Comparison of ENCODE assay signal across 8 cellular contexts in genomic region chr3:49028673-49029562, GRCh38.
DNase-seq lines count a peak whose midpoint lies in the region; ATAC-seq and TF ChIP-seq lines count a peak whose summit lies in the region.

IMPDH2 (minus strand) TSS chr3:49029398; CDS start chr3:49029350, 48 bp downstream.

- TF ChIP-seq CTCF in choroid plexus epithelial cell (conservative IDR thresholded peaks at IDR 0.05; ENCODE audit: low read depth, low read length) = peak; percentile 13

- H3K4me3 ChIP-seq in choroid plexus epithelial cell (ENCODE audit: low read depth, low read length) = peak within 1 kb of the TSS; percentile 81

- DNase-seq in AG20443 (ENCODE audit: low spot score) (peak; percentile 96), NCI-H510A treated with DMSO at 0.1 percent for 48 hours (lab: John Stamatoyannopoulos, UW) (peak; percentile 72), choroid plexus epithelial cell (ENCODE audit: low read depth) (peak; percentile 94), kidney tubule cell (ENCODE audit: low spot score) (peak; percentile 93)
- DNase-seq in activated CD4-positive, alpha-beta T cell treated with anti-CD3 and anti-CD28 coated beads for 24 hours (ENCODE audit: low read depth in 2 of 2) = peak; percentile 89 to 90
- DNase-seq in stimulated activated CD4-positive, alpha-beta T cell treated with anti-CD3 and anti-CD28 coated beads, Interleukin-1b, Interleukin-23, amount 100 ng/mL, for 1 hour (ENCODE audit: low read depth in 2 of 2) = peak; percentile 84 to 90

- ATAC-seq in GM19043 (IDR thresholded peaks at IDR 0.05; ENCODE audit: low read depth, unreplicated experiment) (peak; percentile 90), HG03354 (IDR thresholded peaks at IDR 0.05; ENCODE audit: poor library complexity, severe bottlenecking, unreplicated experiment) (peak; percentile 91)

Comparison
In these comparisons a context has a peak if more than half of its experiments do, and no peak if none do; other contexts are left out.
1. Peak in every context shown above with its lines: DNase-seq, ATAC-seq and H3K4me3 ChIP-seq.